In genomic region chr5:77425998-77426659, GRCh38 we compare ENCODE assay signal across 18 cellular contexts.
DNase-seq lines count a peak whose midpoint lies in the region; ATAC-seq, FAIRE-seq and TF ChIP-seq lines count a peak whose summit lies in the region.
"Had no signal": no experiment of that assay in that cellular context is flagged by ENCODE, and none has a peak within 500 bp of the region (broad histone marks: within the 10 kb centered on the region; RNA-seq: fewer than 3 reads in every experiment).

No MANE protein-coding gene starts in this region.

- H2AFZ ChIP-seq in GM23248 = no peak overlapping the region
- H2AFZ ChIP-seq in HepG2 (ENCODE audit: low read length) = no peak overlapping the region
- no peak overlapping the region for H2AFZ ChIP-seq in mammary epithelial cell (ENCODE audit: low read depth, low read length)

- TF ChIP-seq CTCF in ascending aorta (IDR thresholded peaks at IDR 0.05) (no peak), HepG2 (CRISPR knock-in tag; IDR thresholded peaks at IDR 0.05) (no peak), tibial artery (IDR thresholded peaks at IDR 0.05) (no peak), mammary epithelial cell (conservative IDR thresholded peaks at IDR 0.05 in 1 of 2, IDR thresholded peaks at IDR 0.05 in 1 of 2; ENCODE audit: extremely low read depth in 1 of 2, insufficient read depth in 1 of 2, low read depth in 1 of 2, low read length in 2 of 2) (no peak)

- dilution Hi-C loops in mammary epithelial cell (cut with HindIII; ENCODE audit: low sequenced_read_pairs) = no loop called here

- TF ChIP-seq EP300 in HepG2 (IDR thresholded peaks at IDR 0.05; ENCODE audit: low read depth in 2 of 2, low read length in 2 of 2) (peak in 1 of 2 experiments; percentile 68; a peak in 1 of 4 replicates), HepG2 (CRISPR knock-in tag; IDR thresholded peaks at IDR 0.05; ENCODE audit: borderline replicate concordance) (no peak)

- H3K4me1 Mint-ChIP-seq in activated naive CD4-positive, alpha-beta T cell treated with anti-CD3 and anti-CD28 coated beads, Interleukin-2, amount 10 ng/mL, durations not matched to agents 7 days and 5 days = peaks cover 2% of the 10 kb centered on the region

- H3K79me2 ChIP-seq in GM23248 (ENCODE audit: insufficient read depth) (no peaks in the 10 kb centered on the region), HepG2 (ENCODE audit: insufficient read depth, low read length) (no peaks in the 10 kb centered on the region), mammary epithelial cell (ENCODE audit: insufficient read depth, low read length) (no peaks in the 10 kb centered on the region)

- WGBS in GM23248 (ENCODE audit: low coverage in 1 of 2, low lambda C conversion rate in 2 of 2, missing lambda C conversion rate in 2 of 2), 2 experiments = 32% methylated on average over 8 of the region's 8 CpGs
- 8% methylated on average over 8 of the region's 8 CpGs for whole genome bisulfite sequencing in HepG2 (ENCODE audit: low lambda C conversion rate)
- 68% methylated on average over 8 of the region's 8 CpGs for WGBS in mammary epithelial cell (ENCODE audit: low coverage, missing lambda C conversion rate)

- TF ChIP-seq RAD21 in HepG2 (CRISPR knock-in tag; IDR thresholded peaks at IDR 0.05) = no peak

- peak; percentile 81 for FAIRE-seq in HepG2 (lab: Jason Lieb, UNC)

- H3K4me1 ChIP-seq in GM23248 (ENCODE audit: insufficient read depth) (peaks cover 48% of the 10 kb centered on the region), ascending aorta (peaks cover 18 to 50% of the 10 kb centered on the region in 2 donors), HepG2 (ENCODE audit: insufficient read depth, low read length) (peaks cover 18% of the 10 kb centered on the region), tibial artery (peaks cover 0 to 76% (median 28%) of the 10 kb centered on the region in 4 donors), mammary epithelial cell (ENCODE audit: insufficient read depth, low read length) (no peaks in the 10 kb centered on the region)
- H3K4me1 ChIP-seq: psoas muscle had no signal

- in situ Hi-C loops in GM23248 (cut with MboI) (no loop called here), HepG2 (cut with HindIII; ENCODE audit: extremely low pct_ligation_motif_present, low pct_unique_long_range_greater_than_20kb) (no loop called here), mammary epithelial cell (cut with MboI; ENCODE audit: low sequenced_read_pairs in 2 of 2) (no loop called here)

- DNase-seq in GM23248 (no peak), ascending aorta (ENCODE audit: low spot score in 2 of 2) (no peak), HepG2 (ENCODE audit: low spot score) (peak; percentile 51), tibial artery (no peak), AML-193 (lab: John Stamatoyannopoulos, UW) (no peak), mammary epithelial cell (no peak)
- no peak for DNase-seq in activated naive CD4-positive, alpha-beta T cell treated with anti-CD3 and anti-CD28 coated beads, Interleukin-2, amount 10 ng/mL, durations not matched to agents 7 days and 5 days
- DNase-seq: activated CD8-positive, alpha-beta T cell treated with anti-CD3 and anti-CD28 coated beads, Interleukin-2, amount 10 ng/mL, durations not matched to agents 7 days and 5 days; activated naive CD8-positive, alpha-beta T cell treated with anti-CD3 and anti-CD28 coated beads for 36 hours; activated T-cell treated with anti-CD3 and anti-CD28 coated beads, Interleukin-2, amount 50 U/mL, for 48 hours; DND-41; foreskin melanocyte; Kasumi-1; NCI-H524; psoas muscle; SHP77; stimulated activated CD4-positive, alpha-beta T cell treated with anti-CD3 and anti-CD28 coated beads, Interleukin-4, amount 100 ng/mL, for 4 hours had no signal

- no peaks in the 10 kb centered on the region for H3K36me3 Mint-ChIP-seq in activated naive CD4-positive, alpha-beta T cell treated with anti-CD3 and anti-CD28 coated beads, Interleukin-2, amount 10 ng/mL, durations not matched to agents 7 days and 5 days

- H4K20me1 ChIP-seq in GM23248 (ENCODE audit: insufficient read depth) = no peaks in the 10 kb centered on the region
- H4K20me1 ChIP-seq in HepG2 (ENCODE audit: insufficient read depth, low read length) = no peaks in the 10 kb centered on the region
- no peaks in the 10 kb centered on the region for H4K20me1 ChIP-seq in mammary epithelial cell (ENCODE audit: insufficient read depth, low read length)

- H3K4me2 ChIP-seq in GM23248 (ENCODE audit: unreplicated experiment) (no peak overlapping the region), HepG2 (ENCODE audit: low read depth, low read length) (peak overlapping the region; percentile 33; the same call in 1 of the 2 replicates), mammary epithelial cell (ENCODE audit: insufficient read depth, low read depth, low read length) (no peak overlapping the region)

- no peaks in the 10 kb centered on the region for H3K9me2 ChIP-seq in GM23248 (ENCODE audit: insufficient read depth)

- H3K9ac ChIP-seq in GM23248 (no peak overlapping the region), HepG2 (ENCODE audit: insufficient read depth, low read depth, low read length) (no peak overlapping the region), mammary epithelial cell (ENCODE audit: insufficient read depth, low read length) (no peak overlapping the region)

- TF ChIP-seq POLR2A in HepG2 (IDR thresholded peaks at IDR 0.05; ENCODE audit: insufficient read depth in 1 of 2, low read depth in 2 of 2, low read length in 2 of 2) = no peak

- no peaks in the 10 kb centered on the region for H3K27me3 ChIP-seq in GM23248 (replicated peaks; ENCODE audit: insufficient read depth)
- H3K27me3 ChIP-seq in ascending aorta = no peaks in the 10 kb centered on the region
- no peaks in the 10 kb centered on the region for H3K27me3 ChIP-seq in HepG2 (ENCODE audit: control insufficient read depth in 1 of 2, insufficient read depth in 2 of 2, low read length in 2 of 2)
- H3K27me3 ChIP-seq in tibial artery = no peaks in the 10 kb centered on the region
- no peaks in the 10 kb centered on the region for H3K27me3 ChIP-seq in mammary epithelial cell (ENCODE audit: insufficient read depth, low read length)

- ATAC-seq in HepG2 (peak; percentile 91), HG03460 (IDR thresholded peaks at IDR 0.05; ENCODE audit: unreplicated experiment) (no peak)
- ATAC-seq: activated CD8-positive, alpha-beta T cell treated with anti-CD3 and anti-CD28 coated beads, Interleukin-2, amount 10 ng/mL, durations not matched to agents 7 days and 5 days; psoas muscle had no signal

- POLR2A ChIA-PET in HepG2 (lab: Yijun Ruan, JAX) = no interaction called here

- CTCF ChIA-PET in HepG2 (lab: Yijun Ruan, JAX; ENCODE audit: low intra/inter-chr PET ratio, low total read pairs) = no interaction called here
- CTCF ChIA-PET in activated naive CD4-positive, alpha-beta T cell treated with anti-CD3 and anti-CD28 coated beads, Interleukin-2, amount 10 ng/mL, durations not matched to agents 7 days and 5 days (lab: Charles Lee) = interaction anchor here (1.3 kb wide), 1 partner anchor 66 kb away, joined by 3 read pairs; the partner anchor contains the start of gene WDR41
- CTCF ChIA-PET in mammary epithelial cell (lab: Charles Lee; ENCODE audit: low non-redundant PET) = no interaction called here

- peaks cover 67% of the 10 kb centered on the region for H3F3A ChIP-seq in GM23248 (ENCODE audit: insufficient read depth)

- no peak overlapping the region for H3K4me3 ChIP-seq in GM23248
- no peak overlapping the region for H3K4me3 ChIP-seq in ascending aorta
- no peak overlapping the region for H3K4me3 ChIP-seq in HepG2 (replicated peaks in 1 of 3; ENCODE audit: insufficient read depth in 1 of 3, low read depth in 2 of 3, low read length in 3 of 3)
- H3K4me3 ChIP-seq in tibial artery = no peak overlapping the region
- no peak overlapping the region for H3K4me3 ChIP-seq in mammary epithelial cell (replicated peaks in 1 of 3; ENCODE audit: insufficient read depth in 1 of 3, low read depth in 2 of 3, low read length in 3 of 3)
- H3K4me3 ChIP-seq: psoas muscle had no signal

- intact Hi-C loops in ascending aorta (cut with DNase I) (loop anchor here (5.0 kb wide), 2 partner anchors 59 to 99 kb away; no protein-coding TSS in a partner anchor), HepG2 (cut with micrococcal nuclease; ENCODE audit: unreplicated experiment) (no loop called here), tibial artery (cut with DNase I; ENCODE audit: low total_unique reads) (loop anchor here (10.0 kb wide), 1 partner anchor 61 kb away; no protein-coding TSS in a partner anchor), mammary epithelial cell (cut with micrococcal nuclease) (loop anchor here (5.0 kb wide), 1 partner anchor 66 kb away; the partner anchor contains the start of gene WDR41)

- no TSS peak for BruUV-seq in HepG2 (replicated peaks; lab: Mats Ljungman, UMichigan)
- BruUV-seq in mammary epithelial cell (replicated peaks; lab: Mats Ljungman, UMichigan) = no TSS peak

- H3K27me3 Mint-ChIP-seq in activated naive CD4-positive, alpha-beta T cell treated with anti-CD3 and anti-CD28 coated beads, Interleukin-2, amount 10 ng/mL, durations not matched to agents 7 days and 5 days = peaks cover 6% of the 10 kb centered on the region
- H3K27me3 Mint-ChIP-seq: activated naive CD8-positive, alpha-beta T cell treated with anti-CD3 and anti-CD28 coated beads for 36 hours had no signal

- H3K27ac ChIP-seq in GM23248 (peak overlapping the region; percentile 4; the same call in 1 of the 2 replicates), ascending aorta (peak overlapping the region; percentile 80 to 97), HepG2 (ENCODE audit: extremely low read length, insufficient read depth, low read length) (peak overlapping the region; percentile 35), tibial artery (peak overlapping the region; percentile 61 to 64), mammary epithelial cell (ENCODE audit: insufficient read depth, low read depth, low read length) (no peak overlapping the region)
- H3K27ac ChIP-seq: psoas muscle had no signal

- H3K9me3 ChIP-seq in GM23248 (ENCODE audit: low read depth) (no peaks in the 10 kb centered on the region), ascending aorta (no peaks in the 10 kb centered on the region), HepG2 (ENCODE audit: low read length) (no peaks in the 10 kb centered on the region), tibial artery (no peaks in the 10 kb centered on the region), mammary epithelial cell (replicated peaks; ENCODE audit: insufficient read depth, low read length) (no peaks in the 10 kb centered on the region)
- H3K9me3 ChIP-seq: psoas muscle had no signal

- no peak overlapping the region for H3K4me3 Mint-ChIP-seq in activated naive CD4-positive, alpha-beta T cell treated with anti-CD3 and anti-CD28 coated beads, Interleukin-2, amount 10 ng/mL, durations not matched to agents 7 days and 5 days
- H3K4me3 Mint-ChIP-seq: activated CD8-positive, alpha-beta T cell treated with anti-CD3 and anti-CD28 coated beads, Interleukin-2, amount 10 ng/mL, durations not matched to agents 7 days and 5 days; activated naive CD8-positive, alpha-beta T cell treated with anti-CD3 and anti-CD28 coated beads for 36 hours had no signal

- H3K27ac Mint-ChIP-seq in activated naive CD4-positive, alpha-beta T cell treated with anti-CD3 and anti-CD28 coated beads, Interleukin-2, amount 10 ng/mL, durations not matched to agents 7 days and 5 days = no peak overlapping the region
- H3K27ac Mint-ChIP-seq: activated CD8-positive, alpha-beta T cell treated with anti-CD3 and anti-CD28 coated beads, Interleukin-2, amount 10 ng/mL, durations not matched to agents 7 days and 5 days; activated naive CD8-positive, alpha-beta T cell treated with anti-CD3 and anti-CD28 coated beads for 36 hours had no signal

- H3K9me3 Mint-ChIP-seq in activated naive CD4-positive, alpha-beta T cell treated with anti-CD3 and anti-CD28 coated beads, Interleukin-2, amount 10 ng/mL, durations not matched to agents 7 days and 5 days = no peaks in the 10 kb centered on the region
- H3K9me3 Mint-ChIP-seq: activated naive CD8-positive, alpha-beta T cell treated with anti-CD3 and anti-CD28 coated beads for 36 hours had no signal

- H3K36me3 ChIP-seq in GM23248 (ENCODE audit: low read depth) (peaks cover 10% of the 10 kb centered on the region; the same call in 1 of the 2 replicates), ascending aorta (peaks cover 6 to 17% of the 10 kb centered on the region in 2 donors), HepG2 (replicated peaks in 1 of 2; ENCODE audit: control insufficient read depth in 1 of 2, insufficient read depth in 2 of 2, low read length in 2 of 2) (no peaks in the 10 kb centered on the region), tibial artery (peaks cover 6 to 12% (median 9%) of the 10 kb centered on the region in 3 donors), mammary epithelial cell (ENCODE audit: insufficient read depth, low read length) (peaks cover 6% of the 10 kb centered on the region)
